Comparison of ENCODE assay signal across 23 cellular contexts in the genomic region with DNA sequence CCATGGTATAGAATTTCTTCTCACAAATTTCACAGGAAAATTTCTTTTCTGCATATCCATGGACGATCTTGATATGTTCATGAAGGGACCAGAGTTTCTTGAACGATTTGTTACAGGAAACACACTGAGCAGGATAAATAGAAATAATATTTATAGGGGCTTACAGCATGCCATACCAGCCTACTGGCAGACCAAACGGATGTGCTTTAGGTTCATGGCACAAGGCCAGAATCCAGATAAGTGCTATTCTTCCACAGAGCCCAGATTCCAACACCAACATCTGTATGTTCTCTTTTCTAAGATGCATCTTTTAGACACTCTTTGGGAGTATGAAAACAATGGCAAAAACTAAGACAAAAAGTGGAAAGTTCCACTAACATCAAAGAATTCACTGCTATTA.
"Had no signal": no experiment of that assay in that cellular context is flagged by ENCODE, and none has a peak within 500 bp of the region (broad histone marks: within the 10 kb centered on the region; RNA-seq: fewer than 3 reads in every experiment).

No MANE protein-coding gene starts in this region.

- H3K4me3 ChIP-seq: left ventricle myocardium inferior, lung, ovary, right atrium auricular region, right lobe of liver, smooth muscle cell, testis, thyroid gland, transverse colon, upper lobe of left lung, vagina had no signal

- H3K4me1 ChIP-seq: right atrium auricular region had no signal

- DNase-seq: islet precursor cell; left ventricle myocardium inferior; mesendoderm; naive B cell; natural killer cell; ovary; right lobe of liver; stimulated activated CD4-positive, alpha-beta T cell treated with anti-CD3 and anti-CD28 coated beads, Interleukin-1b, Interleukin-23, amount 100 ng/mL, for 48 hours; stimulated activated CD4-positive, alpha-beta T cell treated with anti-CD3 and anti-CD28 coated beads, Interleukin-2, amount 100 ng/mL, for 48 hours; stimulated activated CD4-positive, alpha-beta T cell treated with anti-CD3 and anti-CD28 coated beads, Interleukin-4, amount 100 ng/mL, for 4 hours; stimulated activated CD8-positive, alpha-beta memory T cell treated with anti-CD3 and anti-CD28 coated beads, Interleukin-4, amount 100 ng/mL, for 48 hours; stimulated activated naive CD4-positive, alpha-beta T cell treated with Interleukin-2 at 50 U/mL for 16 hours; stimulated activated naive CD8-positive, alpha-beta T cell treated with anti-CD3 and anti-CD28 coated beads, Interleukin-15, amount 100 ng/mL, for 72 hours; substantia nigra; testis; thyroid gland; transverse colon; upper lobe of left lung had no signal

- H3K4me2 ChIP-seq: smooth muscle cell had no signal

- H3K9me3 ChIP-seq: left ventricle myocardium inferior, ovary, right atrium auricular region, right lobe of liver, testis, thyroid gland, transverse colon, upper lobe of left lung, vagina had no signal

- H3K36me3 ChIP-seq: ovary had no signal

- H3K27me3 ChIP-seq: ovary, right atrium auricular region, right lobe of liver, testis, thyroid gland, transverse colon, upper lobe of left lung, vagina had no signal

- ATAC-seq: natural killer cell; right lobe of liver; stimulated activated memory B cell treated with anti-CD40 and anti-IgM and Interleukin-4, amounts not matched to agents 10 μg/mL and 1 μg/mL and 100 μg/mL, for 72 hours; stimulated activated naive CD8-positive, alpha-beta T cell treated with anti-CD3 and anti-CD28 coated beads, Interleukin-15, amount 100 ng/mL, for 72 hours had no signal

- H3K27ac ChIP-seq: left ventricle myocardium inferior, ovary, right atrium auricular region, right lobe of liver, testis, thyroid gland, transverse colon, upper lobe of left lung, vagina had no signal
